13 cellular contexts compared by ENCODE assay signal in the genomic region with DNA sequence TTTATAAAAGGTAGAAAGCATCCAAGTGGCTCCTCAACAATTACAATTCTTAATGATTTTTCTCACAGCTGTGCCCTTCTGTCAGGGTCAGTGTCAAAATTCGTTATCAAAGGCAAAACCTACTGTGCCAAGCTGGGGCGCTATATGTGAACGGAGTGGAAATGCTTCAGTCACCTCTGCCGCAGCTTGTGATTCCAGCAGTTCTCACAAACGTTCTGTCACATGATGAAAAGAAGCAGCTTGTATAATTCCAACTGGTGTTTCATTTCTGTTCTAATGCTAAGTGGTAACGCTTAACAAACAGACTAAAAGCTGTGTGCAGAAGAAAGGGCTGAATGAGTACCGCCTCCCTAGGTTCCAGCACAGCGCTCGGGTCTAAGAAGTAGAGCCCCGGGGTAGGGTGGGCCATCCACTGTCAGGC. TPM values are rescaled to one million over a fixed set of nuclear protein-coding genes. Genes with fewer than 3 reads are reported as not detected.
DNase-seq lines count a peak whose midpoint lies in the region; ATAC-seq, FAIRE-seq and TF ChIP-seq lines count a peak whose summit lies in the region.
"Had no signal": no experiment of that assay in that cellular context is flagged by ENCODE, and none has a peak within 500 bp of the region (broad histone marks: within the 10 kb centered on the region; RNA-seq: fewer than 3 reads in every experiment).

No MANE protein-coding gene starts in this region.

- no peaks in the 10 kb centered on the region for H3K36me3 Mint-ChIP-seq in GM23338 (ENCODE audit: low read depth)
- H3K36me3 Mint-ChIP-seq: activated naive CD4-positive, alpha-beta T cell treated with anti-CD3 and anti-CD28 coated beads, Interleukin-2, amount 50 U/mL, for 72 hours had no signal

- H3K27ac ChIP-seq in GM23338 (ENCODE audit: low read depth) (no peak overlapping the region), GM12878 (ENCODE audit: control insufficient read depth, insufficient read depth) (no peak overlapping the region), lung (ENCODE audit: low read depth in 1 of 2, low read length in 1 of 2) (peak overlapping the region; percentile 56 to 66), stomach smooth muscle (ENCODE audit: low read length) (peak overlapping the region; percentile 70)

- H3K4me2 ChIP-seq in GM23338 (no peak overlapping the region), GM12878 (ENCODE audit: control insufficient read depth, insufficient read depth) (peak overlapping the region; percentile 50; the same call in 1 of the 2 replicates)

- no peak overlapping the region for H2AFZ ChIP-seq in GM23338
- H2AFZ ChIP-seq in GM12878 (ENCODE audit: control insufficient read depth, low read depth, low read length): no peak overlapping the region

- no peaks in the 10 kb centered on the region for H3K9me2 ChIP-seq in GM23338 (ENCODE audit: insufficient read depth)

- H3K4me1 ChIP-seq in GM23338 (ENCODE audit: insufficient read depth) (no peaks in the 10 kb centered on the region), GM12878 (ENCODE audit: control insufficient read depth, insufficient read depth, low read length) (peaks cover 12% of the 10 kb centered on the region), lung (ENCODE audit: control insufficient read depth in 2 of 2, insufficient read depth in 2 of 2, low read length in 2 of 2) (peaks cover 12 to 13% of the 10 kb centered on the region in 2 donors), stomach smooth muscle (ENCODE audit: control insufficient read depth, insufficient read depth, low read length) (peaks cover 28% of the 10 kb centered on the region)

- H3K27me3 ChIP-seq in GM23338 (ENCODE audit: insufficient read depth) (no peaks in the 10 kb centered on the region), GM12878 (replicated peaks in 1 of 2; ENCODE audit: control insufficient read depth in 2 of 2, insufficient read depth in 2 of 2, low read length in 1 of 2) (no peaks in the 10 kb centered on the region), lung (ENCODE audit: control insufficient read depth, insufficient read depth) (no peaks in the 10 kb centered on the region), stomach smooth muscle (ENCODE audit: control insufficient read depth in 1 of 2, insufficient read depth in 2 of 2, low read length in 2 of 2) (no peaks in the 10 kb centered on the region)

- intact Hi-C loops in GM12878 (cut with micrococcal nuclease; ENCODE audit: unreplicated experiment): loop anchor here (5.0 kb wide), 1 partner anchor 45 kb away; no protein-coding TSS in a partner anchor

- H3K4me1 Mint-ChIP-seq in GM23338: no peaks in the 10 kb centered on the region

- CTCF ChIA-PET in GM12878 (lab: Yijun Ruan, JAX): interaction anchor here (1.2 kb wide), 1 partner anchor 50 kb away, joined by 3 read pairs; no protein-coding TSS in a partner anchor

- H3K36me3 ChIP-seq in GM23338 (ENCODE audit: insufficient read depth) (no peaks in the 10 kb centered on the region), GM12878 (ENCODE audit: control insufficient read depth in 2 of 2, insufficient read depth in 2 of 2, low read length in 1 of 2) (peaks cover 0 to 3% of the 10 kb centered on the region in 2 experiments; a peak in 3 of 4 replicates), lung (ENCODE audit: control insufficient read depth in 2 of 2, insufficient read depth in 2 of 2, low read length in 2 of 2) (peaks cover 0 to 10% of the 10 kb centered on the region in 2 donors), stomach smooth muscle (ENCODE audit: control insufficient read depth in 2 of 2, insufficient read depth in 2 of 2, low read length in 2 of 2) (peaks cover 0 to 11% of the 10 kb centered on the region in 2 donors)

- TF ChIP-seq EP300 in GM12878 (IDR thresholded peaks at IDR 0.05; ENCODE audit: borderline replicate concordance in 1 of 2, control insufficient read depth in 1 of 2, low read depth in 2 of 2, low read length in 2 of 2): no peak

- no peak for DNase-seq in GM23338 (ENCODE audit: low spot score)
- no peak for DNase-seq in GM12878 (ENCODE audit: low read depth, low spot score)
- no peak for DNase-seq in lung (ENCODE audit: low spot score)
- no peak for DNase-seq in hippocampal formation (lab: John Stamatoyannopoulos, UW)
- DNase-seq in omental fat pad (ENCODE audit: low spot score): no peak
- DNase-seq in SHP77 (lab: John Stamatoyannopoulos, UW): no peak
- DNase-seq: activated CD8-positive, alpha-beta T cell treated with anti-CD3 and anti-CD28 coated beads for 36 hours; effector CD8-positive, alpha-beta T cell; NCI-H2029; T-helper 9 cell had no signal

- in situ Hi-C loops in GM12878 (cut with MboI): no loop called here

- H3K9me3 Mint-ChIP-seq in GM23338: no peaks in the 10 kb centered on the region
- H3K9me3 Mint-ChIP-seq: activated CD8-positive, alpha-beta T cell treated with anti-CD3 and anti-CD28 coated beads for 36 hours; activated naive CD4-positive, alpha-beta T cell treated with anti-CD3 and anti-CD28 coated beads, Interleukin-2, amount 50 U/mL, for 72 hours had no signal

- TF ChIP-seq CTCF in GM23338 (conservative IDR thresholded peaks at IDR 0.05; ENCODE audit: low read depth in 2 of 2): no peak
- no peak for TF ChIP-seq CTCF in GM12878 (IDR thresholded peaks at IDR 0.05 in 2 of 3, conservative IDR thresholded peaks at IDR 0.05 in 1 of 3; ENCODE audit: control insufficient read depth in 2 of 3, extremely low read depth in 1 of 3, insufficient read depth in 1 of 3, low read depth in 3 of 3, low read length in 3 of 3)
- no peak for TF ChIP-seq CTCF in lung (IDR thresholded peaks at IDR 0.05; ENCODE audit: control extremely low read depth, extremely low read depth)
- no peak for TF ChIP-seq CTCF in omental fat pad (IDR thresholded peaks at IDR 0.05)

- 79% methylated on average over 10 of the region's 10 CpGs for WGBS in GM12878 (ENCODE audit: insufficient coverage, insufficient replicate concordance, low lambda C conversion rate, missing lambda C conversion rate)
- 63 to 66% methylated on average over 10 of the region's 10 CpGs for WGBS in lung, 2 donors

- H3K4me3 ChIP-seq in GM23338 (no peak overlapping the region), GM12878 (no peak overlapping the region), lung (no peak overlapping the region), stomach smooth muscle (ENCODE audit: low read length in 2 of 2) (no peak overlapping the region)

- H3K9ac ChIP-seq in GM12878 (ENCODE audit: control insufficient read depth, insufficient read depth, low read length): no peak overlapping the region
- no peak overlapping the region for H3K9ac ChIP-seq in stomach smooth muscle (ENCODE audit: low read length in 2 of 2)

- no TSS peak for BruUV-seq in GM12878 (replicated peaks; lab: Mats Ljungman, UMichigan)

- RAD21 ChIA-PET in GM12878 (lab: Charles Lee; ENCODE audit: unreplicated experiment): interaction anchor here (0.7 to 2.0 kb wide), 4 partner anchors 10 to 199 kb away, joined by 3 to 10 read pairs (median 3); no protein-coding TSS in a partner anchor

- ATAC-seq in GM23338 (peak; percentile 51), GM12878 (no peak), lung (ENCODE audit: insufficient read depth, low FRiP score) (no peak), HG02938 (IDR thresholded peaks at IDR 0.05; ENCODE audit: unreplicated experiment) (no peak), omental fat pad (ENCODE audit: low FRiP score) (no peak)
- ATAC-seq: activated CD8-positive, alpha-beta T cell treated with anti-CD3 and anti-CD28 coated beads for 36 hours; activated naive CD4-positive, alpha-beta T cell treated with anti-CD3 and anti-CD28 coated beads, Interleukin-2, amount 50 U/mL, for 72 hours had no signal

- no peak for TF ChIP-seq POLR2A in GM12878 (IDR thresholded peaks at IDR 0.05; ENCODE audit: low read depth, low read length)

- SMC1A ChIA-PET in GM12878 (lab: Charles Lee; ENCODE audit: uncharacterized antibody, unreplicated experiment): interaction anchor here (1.4 to 2.5 kb wide), 2 partner anchors 9 to 11 kb away, joined by 6 to 8 read pairs; no protein-coding TSS in a partner anchor

- H3K27ac Mint-ChIP-seq in GM23338: no peak overlapping the region
- H3K27ac Mint-ChIP-seq: activated CD8-positive, alpha-beta T cell treated with anti-CD3 and anti-CD28 coated beads for 36 hours; activated naive CD4-positive, alpha-beta T cell treated with anti-CD3 and anti-CD28 coated beads, Interleukin-2, amount 50 U/mL, for 72 hours had no signal

- no peak for TF ChIP-seq RAD21 in GM12878 (IDR thresholded peaks at IDR 0.05; ENCODE audit: insufficient read depth, low read depth, low read length)

- H4K20me1 ChIP-seq in GM23338 (replicated peaks; ENCODE audit: insufficient read depth) (no peaks in the 10 kb centered on the region), GM12878 (ENCODE audit: control insufficient read depth, insufficient read depth) (no peaks in the 10 kb centered on the region)

- peaks cover 3% of the 10 kb centered on the region for H3K27me3 Mint-ChIP-seq in GM23338 (ENCODE audit: insufficient read depth, low read depth, poor library complexity)
- H3K27me3 Mint-ChIP-seq: activated CD8-positive, alpha-beta T cell treated with anti-CD3 and anti-CD28 coated beads for 36 hours had no signal

- no peaks in the 10 kb centered on the region for H3F3A ChIP-seq in GM23338 (replicated peaks; ENCODE audit: low read depth)

- H3K79me2 ChIP-seq in GM23338 (replicated peaks; ENCODE audit: insufficient read depth) (no peaks in the 10 kb centered on the region), GM12878 (ENCODE audit: control insufficient read depth, insufficient read depth, low read length) (no peaks in the 10 kb centered on the region)

- no peak for FAIRE-seq in GM12878 (lab: Jason Lieb, UNC)

- POLR2A ChIA-PET in GM12878 (lab: Charles Lee): interaction anchor here (0.8 to 1.0 kb wide), 2 partner anchors 9 to 14 kb away, joined by 3 to 4 read pairs; a partner anchor contains a TSS

- H3K9me3 ChIP-seq in GM12878 (replicated peaks; ENCODE audit: control insufficient read depth, insufficient read depth, low read length): no peaks in the 10 kb centered on the region
- no peaks in the 10 kb centered on the region for H3K9me3 ChIP-seq in lung (ENCODE audit: control insufficient read depth in 2 of 2, insufficient read depth in 1 of 2, low read length in 1 of 2)
- no peaks in the 10 kb centered on the region for H3K9me3 ChIP-seq in stomach smooth muscle (ENCODE audit: control insufficient read depth in 2 of 2, low read length in 2 of 2)

- H3K4me3 Mint-ChIP-seq in GM23338: no peak overlapping the region
- H3K4me3 Mint-ChIP-seq: activated CD8-positive, alpha-beta T cell treated with anti-CD3 and anti-CD28 coated beads for 36 hours had no signal

RNA-seq across cellular contexts. Expression of a gene that starts 14.2 kb away (rescaled TPM):
- not detected in 2 replicates for total RNA-seq in GM23338 (2014; rRNA removed; shearing (Covaris generic))
- polyA plus RNA-seq in GM23338 (2016; fragmentation: Nextera tagmentation; extraction: Ambion mirVana) (0.16 TPM in 1 of 2 replicates, not detected in the other), GM12878 (2011; rRNA removed) (8.7 and 10.5 TPM in 2 replicates), GM12878 (2014; fragmentation: Illumina TruSeq; extraction: Trizol) (10.1 and 11.1 TPM in 2 replicates), GM12878 (2014; fragmentation: Nextera tagmentation; extraction: Ambion mirVana) (10 to 100 TPM in 1 of 2 experiments, 1 to 10 TPM in 1; 4.7 to 21.4 TPM), GM12878 (2014; rRNA removed) (14.7 and 15.3 TPM in 2 replicates), GM12878 (2016; fragmentation: Nextera tagmentation; extraction: Ambion mirVana) (10 to 100 TPM; 11.1 to 12.9 TPM), lung (1 to 10 TPM; 3.2 to 4.2 TPM)
- 7.8 and 8.4 TPM in 2 replicates for total RNA-seq in GM12878 (2013; cell fraction: nucleolus; rRNA removed)
- total RNA-seq in GM12878 (2014; rRNA removed) (17.4 and 18.6 TPM in 2 replicates), GM12878 (2014; rRNA removed; fragmentation: Illumina TruSeq; extraction: Trizol) (7.5 TPM in 2 replicates), GM12878 (2021) (15.4 and 15.5 TPM in 2 replicates), lung (1 to 10 TPM; 6.2 to 7.7 TPM), omental fat pad (10 to 100 TPM in 1 of 4 donors, 1 to 10 TPM in 3; 1.9 to 14.1 (median 6.5) TPM)
- 7.0 TPM for polyA plus RNA-seq in GM12878 (2011; ENCODE audit: low read depth)
- 8.8 and 10.5 TPM in 2 replicates for polyA plus RNA-seq in GM12878 (2011; cell fraction: cytosol; rRNA removed)
- 5.9 and 8.4 TPM in 2 replicates for polyA plus RNA-seq in GM12878 (2011; cell fraction: nucleus; rRNA removed)
- polyA plus RNA-seq in GM12878 (2012): 6.8 and 11.0 TPM in 2 replicates
- 11.8 and 12.4 TPM in 2 replicates for polyA minus RNA-seq in GM12878 (2011; rRNA and poly(A)+ RNA removed)
- 4.1 and 5.9 TPM in 2 replicates for polyA minus RNA-seq in GM12878 (2011; cell fraction: cytosol; rRNA and poly(A)+ RNA removed)
- 3.4 and 8.3 TPM in 2 replicates for polyA minus RNA-seq in GM12878 (2011; cell fraction: nucleus; rRNA and poly(A)+ RNA removed)

RNA-seq across cellular contexts. Expression of a gene that starts 45.0 kb away (rescaled TPM):
- 35.9 and 36.6 TPM in 2 replicates for total RNA-seq in GM23338 (2014; rRNA removed; shearing (Covaris generic))
- polyA plus RNA-seq in GM23338 (2016; fragmentation: Nextera tagmentation; extraction: Ambion mirVana): 12.1 and 15.8 TPM in 2 replicates
- 128 and 142 TPM in 2 replicates for total RNA-seq in GM12878 (2013; cell fraction: nucleolus; rRNA removed)
- 15.8 and 16.1 TPM in 2 replicates for total RNA-seq in GM12878 (2014; rRNA removed)
- 9.7 and 11.2 TPM in 2 replicates for total RNA-seq in GM12878 (2014; rRNA removed; fragmentation: Illumina TruSeq; extraction: Trizol)
- total RNA-seq in GM12878 (2021): 24.7 and 25.9 TPM in 2 replicates
- polyA plus RNA-seq in GM12878 (2011; ENCODE audit: low read depth): 13.6 TPM
- polyA plus RNA-seq in GM12878 (2011; rRNA removed): 11.3 and 15.8 TPM in 2 replicates
- polyA plus RNA-seq in GM12878 (2011; cell fraction: cytosol; rRNA removed): 16.1 and 19.6 TPM in 2 replicates
- polyA plus RNA-seq in GM12878 (2011; cell fraction: nucleus; rRNA removed): 46.2 and 61.2 TPM in 2 replicates
- 20.4 and 26.4 TPM in 2 replicates for polyA plus RNA-seq in GM12878 (2012)
- 4.9 and 9.2 TPM in 2 replicates for polyA plus RNA-seq in GM12878 (2014; fragmentation: Illumina TruSeq; extraction: Trizol)
- polyA plus RNA-seq in GM12878 (2014; fragmentation: Nextera tagmentation; extraction: Ambion mirVana): 1 to 10 TPM; 1.1 to 1.7 TPM
- 15.5 and 17.5 TPM in 2 replicates for polyA plus RNA-seq in GM12878 (2014; rRNA removed)
- polyA plus RNA-seq in GM12878 (2016; fragmentation: Nextera tagmentation; extraction: Ambion mirVana): 1 to 10 TPM; 8.8 to 9.7 TPM
- 26.3 and 41.5 TPM in 2 replicates for polyA minus RNA-seq in GM12878 (2011; rRNA and poly(A)+ RNA removed)
- 10.0 and 11.7 TPM in 2 replicates for polyA minus RNA-seq in GM12878 (2011; cell fraction: cytosol; rRNA and poly(A)+ RNA removed)
- polyA minus RNA-seq in GM12878 (2011; cell fraction: nucleus; rRNA and poly(A)+ RNA removed): 23.5 and 24.2 TPM in 2 replicates
- total RNA-seq in lung: 100 to 1,000 TPM; 111 to 118 TPM
- 10 to 100 TPM; 31.4 to 48.9 TPM for polyA plus RNA-seq in lung
- 10 to 100 TPM; 40.8 to 75.7 (median 56.0) TPM for total RNA-seq in omental fat pad

Comparison
In these comparisons a context has a peak if more than half of its experiments do, and no peak if none do; other contexts are left out.
1. H3K27ac ChIP-seq: peak in lung (2 of 2) and stomach smooth muscle (single experiment); none in GM23338 (single experiment) and GM12878 (single experiment).